ENCODE assay signal across 1 cellular context in the genomic region with DNA sequence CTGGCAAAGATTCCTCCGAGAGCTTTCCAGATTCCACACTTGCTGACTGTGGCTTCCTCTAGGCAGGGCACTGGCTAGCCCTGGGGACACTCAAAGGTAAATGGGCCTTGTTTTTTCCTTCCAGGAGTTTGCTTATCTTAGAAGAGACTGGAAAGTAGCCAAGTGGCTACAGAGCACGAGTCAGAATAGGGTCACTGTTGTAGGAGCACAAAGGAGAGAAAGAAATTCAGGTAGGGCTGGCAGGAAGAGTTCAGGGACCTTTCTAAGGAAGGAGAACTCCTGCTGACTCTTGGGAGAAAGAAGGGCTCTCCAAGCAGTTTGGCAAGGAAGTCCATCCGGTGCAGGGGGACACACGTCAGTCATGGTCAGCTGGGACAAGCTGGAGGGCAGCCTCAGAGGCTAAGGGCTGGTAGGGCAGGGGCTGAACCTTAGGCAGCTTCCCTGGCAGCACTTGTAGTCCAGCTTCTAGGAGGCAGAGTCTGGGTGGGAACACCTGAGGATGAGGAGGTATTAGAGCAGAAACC.
TF ChIP-seq lines count a peak whose summit lies in the region.

No MANE protein-coding gene starts in this region.

TF ChIP-seq in H1, 55 proteins besides CTCF, POLR2A, EP300 and RAD21:
- TF ChIP-seq TCF12 (IDR thresholded peaks at IDR 0.05; ENCODE audit: low read depth, low read length), result no peak
- no peak for TF ChIP-seq SIX5 (IDR thresholded peaks at IDR 0.05; ENCODE audit: low read depth, low read length)
- TF ChIP-seq RXRA (IDR thresholded peaks at IDR 0.05; ENCODE audit: insufficient read depth, low read depth, low read length), result no peak
- TF ChIP-seq TEAD4 (IDR thresholded peaks at IDR 0.05; ENCODE audit: low read depth, low read length), result no peak
- no peak for TF ChIP-seq KDM4A (IDR thresholded peaks at IDR 0.05; ENCODE audit: low read depth, low read length, severe bottlenecking)
- no peak for TF ChIP-seq POU5F1 (IDR thresholded peaks at IDR 0.05; ENCODE audit: low read depth, low read length)
- no peak for TF ChIP-seq CBX5 (IDR thresholded peaks at IDR 0.05; ENCODE audit: low read depth, low read length)
- no peak for TF ChIP-seq CTBP2 (IDR thresholded peaks at IDR 0.05; ENCODE audit: borderline replicate concordance, insufficient read depth, insufficient read length, low read length)
- TF ChIP-seq ASH2L (IDR thresholded peaks at IDR 0.05; ENCODE audit: low read length), result no peak
- no peak for TF ChIP-seq RNF2 (IDR thresholded peaks at IDR 0.05; ENCODE audit: borderline replicate concordance, low read depth, low read length, missing control alignments, poor library complexity, severe bottlenecking)
